ENCODE assay signal across 11 cellular contexts in genomic region chr9:133788819-133789733, GRCh38. TPM values are rescaled to one million over a fixed set of nuclear protein-coding genes. Genes with fewer than 3 reads are reported as not detected.
A peak's percentile ranks its signal among the peaks of the same experiment; 100 is the strongest.
DNase-seq lines count a peak whose midpoint lies in the region; ATAC-seq and TF ChIP-seq lines count a peak whose summit lies in the region.
"Had no signal": no experiment of that assay in that cellular context is flagged by ENCODE, and none has a peak within 500 bp of the region (broad histone marks: within the 10 kb centered on the region; RNA-seq: fewer than 3 reads in every experiment).

No MANE protein-coding gene starts in this region.

- H3K4me3 ChIP-seq in sigmoid colon, result no peak overlapping the region

- H3K36me3 ChIP-seq in sigmoid colon, result peaks cover 0 to 7% (median 0%) of the 10 kb centered on the region in 4 donors

- intact Hi-C loops in left ventricle myocardium superior (cut with micrococcal nuclease), result no loop called here
- intact Hi-C loops in sigmoid colon (cut with DNase I), result no loop called here

- TF ChIP-seq EP300 in sigmoid colon (IDR thresholded peaks at IDR 0.05), result no peak

- peak; percentile 89 for DNase-seq in HuH-7 (ENCODE audit: low spot score)
- DNase-seq in left ventricle myocardium superior, result peak; percentile 54
- DNase-seq in sigmoid colon, result no peak
- no peak for DNase-seq in activated CD4-positive, alpha-beta T cell treated with anti-CD3 and anti-CD28 coated beads, Interleukin-2, amount 50 U/mL, for 1 hour
- no peak for DNase-seq in activated naive CD4-positive, alpha-beta T cell treated with anti-CD3 and anti-CD28 coated beads, Interleukin-2, amount 50 U/mL, for 16 hours
- DNase-seq: activated naive CD4-positive, alpha-beta T cell; mammary epithelial cell; stimulated activated naive CD8-positive, alpha-beta T cell treated with anti-CD3 and anti-CD28 coated beads, Interleukin-15, amount 100 ng/mL, for 72 hours had no signal

- ATAC-seq in left ventricle myocardium superior (peak; percentile 9), HG02981 (IDR thresholded peaks at IDR 0.05; ENCODE audit: unreplicated experiment) (no peak), GM18517 (IDR thresholded peaks at IDR 0.05; ENCODE audit: unreplicated experiment) (no peak)
- ATAC-seq: stimulated activated naive CD8-positive, alpha-beta T cell treated with anti-CD3 and anti-CD28 coated beads, Interleukin-15, amount 100 ng/mL, for 72 hours had no signal

- TF ChIP-seq POLR2A in sigmoid colon (IDR thresholded peaks at IDR 0.05), result no peak

- H3K4me1 ChIP-seq in sigmoid colon, result peaks cover 0 to 22% (median 6%) of the 10 kb centered on the region in 4 donors

- TF ChIP-seq CTCF in VCaP (conservative IDR thresholded peaks at IDR 0.05) (no peak), sigmoid colon (IDR thresholded peaks at IDR 0.05) (no peak)

- 18 to 41% methylated on average over 35 of the region's 35 CpGs for WGBS in sigmoid colon, 2 donors

- H3K9me3 ChIP-seq in sigmoid colon, result no peaks in the 10 kb centered on the region

- H3K27me3 ChIP-seq in sigmoid colon, result no peaks in the 10 kb centered on the region

- H3K27ac ChIP-seq in VCaP, result peak overlapping the region; percentile 55
- H3K27ac ChIP-seq in sigmoid colon, result peak overlapping the region; percentile 7 to 35 (median 32)

RNA-seq across cellular contexts. Expression of gene SARDH, which starts 50.9 kb away (rescaled TPM):
- total RNA-seq in left ventricle myocardium superior, result 0.64 TPM
- 1 to 10 TPM in 3 of 4 donors, under 1 TPM in 1; 0.49 to 3.0 (median 2.4) TPM for total RNA-seq in sigmoid colon
- 1 to 10 TPM in 1 of 3 donors, under 1 TPM in 1, not detected in 1; 0.60 to 2.1 TPM for polyA plus RNA-seq in sigmoid colon

Comparison
In these comparisons a context has a peak if more than half of its experiments do, and no peak if none do; other contexts are left out.
1. DNase-seq: peak in HuH-7 (single experiment) and left ventricle myocardium superior (single experiment); none in sigmoid colon (single experiment), activated CD4-positive, alpha-beta T cell treated with anti-CD3 and anti-CD28 coated beads, Interleukin-2, amount 50 U/mL, for 1 hour (single experiment) and activated naive CD4-positive, alpha-beta T cell treated with anti-CD3 and anti-CD28 coated beads, Interleukin-2, amount 50 U/mL, for 16 hours (single experiment).